20 cellular contexts compared by ENCODE assay signal in the genomic region with DNA sequence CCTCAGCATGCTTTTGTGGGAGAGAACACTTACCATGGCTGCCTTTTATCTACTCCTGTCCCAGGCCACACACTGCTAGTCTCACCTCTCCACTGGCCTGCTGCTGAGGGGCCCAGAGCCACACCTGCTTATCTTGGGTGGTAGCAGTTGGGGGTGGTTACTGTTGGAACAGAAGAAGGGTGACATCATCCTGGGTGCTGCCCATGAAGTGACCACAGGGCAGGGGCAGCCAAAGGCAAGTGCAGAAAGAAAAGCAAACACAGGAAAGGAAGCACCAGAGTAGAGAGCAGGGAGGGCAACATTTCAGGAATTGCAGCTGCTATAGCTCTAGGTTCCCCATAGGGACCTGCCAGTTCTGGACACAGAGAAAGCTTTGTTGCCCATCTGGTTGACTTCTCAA.
DNase-seq lines count a peak whose midpoint lies in the region; ATAC-seq, FAIRE-seq and TF ChIP-seq lines count a peak whose summit lies in the region.
"Had no signal": no experiment of that assay in that cellular context is flagged by ENCODE, and none has a peak within 500 bp of the region (broad histone marks: within the 10 kb centered on the region; RNA-seq: fewer than 3 reads in every experiment).

No MANE protein-coding gene starts in this region.

- no peaks in the 10 kb centered on the region for H3K27me3 ChIP-seq in MG63
- no peaks in the 10 kb centered on the region for H3K27me3 ChIP-seq in left lung
- no peaks in the 10 kb centered on the region for H3K27me3 ChIP-seq in ovary
- H3K27me3 ChIP-seq: uterus had no signal

- ATAC-seq in left lung (peak; percentile 87), HG03439 (IDR thresholded peaks at IDR 0.05; ENCODE audit: unreplicated experiment) (no peak)
- ATAC-seq: foreskin keratinocyte; K562; stimulated activated naive CD8-positive, alpha-beta T cell treated with anti-CD3 and anti-CD28 coated beads, Interleukin-15, Interleukin-2, amounts not matched to agents 100 U/mL and 50 U/mL, for 24 hours had no signal

- intact Hi-C loops in left lung (cut with DNase I) = no loop called here
- intact Hi-C loops in ovary (cut with DNase I) = no loop called here

- no peaks in the 10 kb centered on the region for H3K36me3 ChIP-seq in MG63
- H3K36me3 ChIP-seq in left lung = no peaks in the 10 kb centered on the region
- H3K36me3 ChIP-seq in ovary = no peaks in the 10 kb centered on the region
- H3K36me3 ChIP-seq: uterus had no signal

- TF ChIP-seq EP300 in ovary (IDR thresholded peaks at IDR 0.05) = no peak

- no peak for TF ChIP-seq POLR2A in ovary (IDR thresholded peaks at IDR 0.05)

- H3K4me1 ChIP-seq in left lung = no peaks in the 10 kb centered on the region
- H3K4me1 ChIP-seq in ovary (ENCODE audit: insufficient read depth) = no peaks in the 10 kb centered on the region
- H3K4me1 ChIP-seq: foreskin keratinocyte, uterus had no signal

- H3K4me3 ChIP-seq in MG63 = no peak overlapping the region
- no peak overlapping the region for H3K4me3 ChIP-seq in astrocyte of the cerebellum (ENCODE audit: low read depth, low read length)
- H3K4me3 ChIP-seq in left lung = no peak overlapping the region
- H3K4me3 ChIP-seq in ovary = no peak overlapping the region
- H3K4me3 ChIP-seq: K562, skin epidermis, uterus had no signal

- H3K9me3 ChIP-seq in MG63 = no peaks in the 10 kb centered on the region
- no peaks in the 10 kb centered on the region for H3K9me3 ChIP-seq in left lung
- H3K9me3 ChIP-seq in ovary = no peaks in the 10 kb centered on the region
- H3K9me3 ChIP-seq: uterus had no signal

- no peak overlapping the region for H3K27ac ChIP-seq in left lung
- H3K27ac ChIP-seq in ovary = no peak overlapping the region
- H3K27ac ChIP-seq: foreskin keratinocyte, skin epidermis, uterus had no signal

- FAIRE-seq in HTR-8/SVneo (lab: Jason Lieb, UNC) = no peak
- FAIRE-seq: K562, RCC 7860 had no signal

- DNase-seq in DMS53 treated with DMSO at 0.1 percent for 48 hours (lab: John Stamatoyannopoulos, UW; ENCODE audit: unreplicated experiment) (peak; percentile 82), MG63 (peak; percentile 74), astrocyte of the cerebellum (ENCODE audit: low read depth) (peak; percentile 29), left lung (no peak), ovary (no peak), HTR-8/SVneo (ENCODE audit: insufficient read length, low spot score) (no peak), NCI-H1694 treated with DMSO at 0.1 percent for 48 hours (lab: John Stamatoyannopoulos, UW) (no peak)
- DNase-seq: activated CD4-positive, CD25-positive, alpha-beta regulatory T cell treated with anti-CD3 and anti-CD28 coated beads, Interleukin-2, amount 50 U/mL, for 72 hours; activated CD8-positive, alpha-beta memory T cell treated with anti-CD3 and anti-CD28 coated beads, Interleukin-2, amount 50 U/mL, for 4 hours; activated naive CD4-positive, alpha-beta T cell; DMS79 treated with DMSO at 0.1 percent for 48 hours; effector memory CD4-positive, alpha-beta T cell; NCI-H1105; stimulated activated naive CD8-positive, alpha-beta T cell treated with anti-CD3 and anti-CD28 coated beads, Interleukin-15, Interleukin-2, amounts not matched to agents 100 U/mL and 50 U/mL, for 24 hours; uterus had no signal

- in situ Hi-C loops in astrocyte of the cerebellum (cut with HindIII; ENCODE audit: low sequenced_read_pairs) = no loop called here

- TF ChIP-seq CTCF in astrocyte of the cerebellum (IDR thresholded peaks at IDR 0.05; ENCODE audit: low read depth, low read length, missing control alignments) (no peak), left lung (IDR thresholded peaks at IDR 0.05) (no peak), ovary (IDR thresholded peaks at IDR 0.05) (no peak)

Comparison
In these comparisons a context has a peak if more than half of its experiments do, and no peak if none do; other contexts are left out.
1. DNase-seq: peak in DMS53 treated with DMSO at 0.1 percent for 48 hours (single experiment), MG63 (single experiment) and astrocyte of the cerebellum (single experiment); none in left lung (0 of 2), ovary (0 of 5), HTR-8/SVneo (single experiment) and NCI-H1694 treated with DMSO at 0.1 percent for 48 hours (single experiment).